27 cellular contexts compared by ENCODE assay signal in genomic region chr19:33050110-33050509, GRCh38. TPM values are rescaled to one million over a fixed set of nuclear protein-coding genes. Genes with fewer than 3 reads are reported as not detected.
"Had no signal": no experiment of that assay in that cellular context is flagged by ENCODE, and none has a peak within 500 bp of the region (broad histone marks: within the 10 kb centered on the region; RNA-seq: fewer than 3 reads in every experiment).

No MANE protein-coding gene starts in this region.

- H3K9me3 ChIP-seq: adrenal gland, ascending aorta, colonic mucosa, esophagus muscularis mucosa, gastrocnemius medialis, left ventricle myocardium inferior, thoracic aorta had no signal

- H3K4me3 ChIP-seq: adrenal gland, ascending aorta, colonic mucosa, dorsolateral prefrontal cortex, esophagus muscularis mucosa, gastrocnemius medialis, left ventricle myocardium inferior, smooth muscle cell, thoracic aorta had no signal

- DNase-seq: activated CD4-positive, alpha-beta T cell treated with anti-CD3 and anti-CD28 coated beads, Interleukin-2, amount 50 U/mL, for 4 hours; activated CD8-positive, alpha-beta memory T cell treated with anti-CD3 and anti-CD28 coated beads for 24 hours; activated CD8-positive, alpha-beta memory T cell treated with anti-CD3 and anti-CD28 coated beads, Interleukin-2, amount 50 U/mL, for 4 hours; activated naive CD4-positive, alpha-beta T cell; activated T-cell treated with anti-CD3 and anti-CD28 coated beads, Interleukin-2, amount 50 U/mL, for 24 hours; adrenal gland; colonic mucosa; dorsolateral prefrontal cortex; gastrocnemius medialis; hypothalamus; left ventricle myocardium inferior; mammary epithelial cell; midbrain; nephron progenitor cell; nucleus accumbens; stimulated activated CD4-positive, alpha-beta T cell treated with anti-CD3 and anti-CD28 coated beads, Interleukin-15, amount 100 ng/mL, for 24 hours; stimulated activated naive B cell treated with anti-CD40 and anti-IgM and Interleukin-4, amounts not matched to agents 10 μg/mL and 1 μg/mL and 100 μg/mL, for 72 hours; T-cell had no signal

- H3K27ac Mint-ChIP-seq: activated naive CD8-positive, alpha-beta T cell; activated T-cell treated with anti-CD3 and anti-CD28 coated beads, Interleukin-2, amount 50 U/mL, for 24 hours; activated T-helper 17 cell treated with anti-CD3 and anti-CD28 coated beads, Interleukin-2, amount 50 U/mL, for 72 hours; nephron progenitor cell; stimulated activated naive B cell treated with anti-CD40 and anti-IgM and Interleukin-4, amounts not matched to agents 10 μg/mL and 1 μg/mL and 100 μg/mL, for 72 hours; T-cell; T-helper 2 cell treated with Interferon-gamma antibody and Interleukin-4, amounts not matched to agents 5 μg/mL and 100 μg/mL, for 36 hours had no signal

- H3K27ac ChIP-seq: adrenal gland, ascending aorta, dorsolateral prefrontal cortex, esophagus muscularis mucosa, gastrocnemius medialis, left ventricle myocardium inferior, thoracic aorta had no signal

- ATAC-seq: activated T-helper 17 cell treated with anti-CD3 and anti-CD28 coated beads, Interleukin-2, amount 50 U/mL, for 72 hours; gastrocnemius medialis; sciatic nerve; stimulated activated naive B cell treated with anti-CD40 and anti-IgM and Interleukin-4, amounts not matched to agents 10 μg/mL and 1 μg/mL and 100 μg/mL, for 72 hours; T-cell; WTC11 had no signal

- H3K4me1 Mint-ChIP-seq: activated T-helper 17 cell treated with anti-CD3 and anti-CD28 coated beads, Interleukin-2, amount 50 U/mL, for 72 hours; stimulated activated naive B cell treated with anti-CD40 and anti-IgM and Interleukin-4, amounts not matched to agents 10 μg/mL and 1 μg/mL and 100 μg/mL, for 72 hours; T-cell had no signal

- H3K9me3 Mint-ChIP-seq: activated T-cell treated with anti-CD3 and anti-CD28 coated beads, Interleukin-2, amount 50 U/mL, for 24 hours; activated T-helper 17 cell treated with anti-CD3 and anti-CD28 coated beads, Interleukin-2, amount 50 U/mL, for 72 hours; nephron progenitor cell; stimulated activated naive B cell treated with anti-CD40 and anti-IgM and Interleukin-4, amounts not matched to agents 10 μg/mL and 1 μg/mL and 100 μg/mL, for 72 hours; T-cell; T-helper 2 cell treated with Interferon-gamma antibody and Interleukin-4, amounts not matched to agents 5 μg/mL and 100 μg/mL, for 36 hours; WTC11 had no signal

- H3K36me3 Mint-ChIP-seq: activated naive CD8-positive, alpha-beta T cell; T-cell had no signal

- H3K4me1 ChIP-seq: adrenal gland, ascending aorta, esophagus muscularis mucosa, gastrocnemius medialis had no signal

- H3K4me3 Mint-ChIP-seq: activated naive CD8-positive, alpha-beta T cell; activated T-cell treated with anti-CD3 and anti-CD28 coated beads, Interleukin-2, amount 50 U/mL, for 24 hours; activated T-helper 17 cell treated with anti-CD3 and anti-CD28 coated beads, Interleukin-2, amount 50 U/mL, for 72 hours; nephron progenitor cell; stimulated activated naive B cell treated with anti-CD40 and anti-IgM and Interleukin-4, amounts not matched to agents 10 μg/mL and 1 μg/mL and 100 μg/mL, for 72 hours; T-cell; T-helper 2 cell treated with Interferon-gamma antibody and Interleukin-4, amounts not matched to agents 5 μg/mL and 100 μg/mL, for 36 hours; WTC11 had no signal

- H3K4me2 ChIP-seq: smooth muscle cell had no signal

- H3K27me3 ChIP-seq: adrenal gland, ascending aorta, colonic mucosa, dorsolateral prefrontal cortex, gastrocnemius medialis had no signal

- H3K27me3 Mint-ChIP-seq: activated naive CD8-positive, alpha-beta T cell; activated T-cell treated with anti-CD3 and anti-CD28 coated beads, Interleukin-2, amount 50 U/mL, for 24 hours; activated T-helper 17 cell treated with anti-CD3 and anti-CD28 coated beads, Interleukin-2, amount 50 U/mL, for 72 hours had no signal

- H3K36me3 ChIP-seq: adrenal gland, ascending aorta, colonic mucosa, esophagus muscularis mucosa, gastrocnemius medialis, left ventricle myocardium inferior, thoracic aorta had no signal

RNA-seq across cellular contexts. Expression of gene RHPN2, which starts 14.6 kb away (rescaled TPM):
- total RNA-seq: ascending aorta had no signal
